Comparison of ENCODE assay signal across 10 cellular contexts in genomic region chr11:46537121-46537520, GRCh38. TPM values are rescaled to one million over a fixed set of nuclear protein-coding genes. Genes with fewer than 3 reads are reported as not detected.
A peak's percentile ranks its signal among the peaks of the same experiment; 100 is the strongest.
DNase-seq lines count a peak whose midpoint lies in the region; ATAC-seq, FAIRE-seq and TF ChIP-seq lines count a peak whose summit lies in the region.
"Had no signal": no experiment of that assay in that cellular context is flagged by ENCODE, and none has a peak within 500 bp of the region (broad histone marks: within the 10 kb centered on the region; RNA-seq: fewer than 3 reads in every experiment).

No MANE protein-coding gene starts in this region.

- FAIRE-seq in GM12878 (lab: Jason Lieb, UNC): no peak
- FAIRE-seq: colon had no signal

- POLR2A ChIA-PET in GM12878 (lab: Charles Lee): interaction anchor here (1.5 kb wide), 1 partner anchor 11 kb away, joined by 3 read pairs; no protein-coding TSS in a partner anchor

- CTCF ChIA-PET in GM12878 (lab: Yijun Ruan, JAX): interaction anchor here (0.8 to 5.3 kb wide), 9 partner anchors 11 to 148 kb away, joined by 3 to 39 read pairs (median 5); no protein-coding TSS in a partner anchor

- H3K14ac ChIP-seq in trophoblast cell (ENCODE audit: low read length): no peak overlapping the region

- H3K4me2 ChIP-seq in GM12878 (ENCODE audit: control insufficient read depth, insufficient read depth) (no peak overlapping the region), trophoblast cell (ENCODE audit: low read length) (no peak overlapping the region)

- H2AK5ac ChIP-seq in trophoblast cell (ENCODE audit: low read length): no peak overlapping the region

- H3K27ac ChIP-seq in GM12878 (ENCODE audit: control insufficient read depth, insufficient read depth) (no peak overlapping the region), trophoblast cell (ENCODE audit: low read depth, low read length) (no peak overlapping the region), heart right ventricle (no peak overlapping the region)

- H3K79me1 ChIP-seq in trophoblast cell (ENCODE audit: low read length): no peaks in the 10 kb centered on the region

- H3K4me1 Mint-ChIP-seq in stimulated activated naive B cell treated with anti-CD40 and anti-IgM and Interleukin-4, amounts not matched to agents 10 μg/mL and 1 μg/mL and 100 μg/mL, for 72 hours: peaks cover 16 to 21% of the 10 kb centered on the region in 2 donors

- H3K9me3 ChIP-seq in GM12878 (replicated peaks; ENCODE audit: control insufficient read depth, insufficient read depth, low read length) (no peaks in the 10 kb centered on the region), trophoblast cell (ENCODE audit: insufficient read depth, low read depth, low read length) (no peaks in the 10 kb centered on the region), heart right ventricle (no peaks in the 10 kb centered on the region)
- H3K9me3 ChIP-seq: Caco-2 had no signal

- no peak overlapping the region for H3K4ac ChIP-seq in trophoblast cell (ENCODE audit: low read depth, low read length)

- RAD21 ChIA-PET in GM12878 (lab: Charles Lee; ENCODE audit: unreplicated experiment): interaction anchor here (1.0 to 3.3 kb wide), 2 partner anchors 47 to 148 kb away, joined by 8 to 15 read pairs; no protein-coding TSS in a partner anchor

- H4K12ac ChIP-seq in trophoblast cell (ENCODE audit: low read depth, low read length): no peak overlapping the region

- H3K9me3 Mint-ChIP-seq in stimulated activated naive B cell treated with anti-CD40 and anti-IgM and Interleukin-4, amounts not matched to agents 10 μg/mL and 1 μg/mL and 100 μg/mL, for 72 hours: no peaks in the 10 kb centered on the region

- H3K27ac Mint-ChIP-seq in stimulated activated naive B cell treated with anti-CD40 and anti-IgM and Interleukin-4, amounts not matched to agents 10 μg/mL and 1 μg/mL and 100 μg/mL, for 72 hours: no peak overlapping the region

- TF ChIP-seq CTCF in GM12878 (IDR thresholded peaks at IDR 0.05 in 2 of 3, conservative IDR thresholded peaks at IDR 0.05 in 1 of 3; ENCODE audit: control insufficient read depth in 2 of 3, extremely low read depth in 1 of 3, insufficient read depth in 1 of 3, low read depth in 3 of 3, low read length in 3 of 3) (peak in 2 of 3 experiments; percentile 5 to 13; a peak in 1 of 6 replicates), heart right ventricle (IDR thresholded peaks at IDR 0.05) (no peak)

- H4K20me1 ChIP-seq in GM12878 (ENCODE audit: control insufficient read depth, insufficient read depth): peaks cover 4% of the 10 kb centered on the region; the same call in 1 of the 2 replicates

- SMC1A ChIA-PET in GM12878 (lab: Charles Lee; ENCODE audit: uncharacterized antibody, unreplicated experiment): interaction anchor here (1.1 to 5.0 kb wide), 6 partner anchors 14 to 100 kb away, joined by 3 to 27 read pairs (median 5); no protein-coding TSS in a partner anchor

- H3K27me3 ChIP-seq in GM12878 (replicated peaks in 1 of 2; ENCODE audit: control insufficient read depth in 2 of 2, insufficient read depth in 2 of 2, low read length in 1 of 2) (no peaks in the 10 kb centered on the region), trophoblast cell (ENCODE audit: insufficient read depth, low read length) (no peaks in the 10 kb centered on the region), heart right ventricle (no peaks in the 10 kb centered on the region)

- no peak overlapping the region for H4K8ac ChIP-seq in trophoblast cell (ENCODE audit: low read depth, low read length)

- H3K18ac ChIP-seq in trophoblast cell (ENCODE audit: low read length): no peak overlapping the region

- no peak overlapping the region for H2BK5ac ChIP-seq in trophoblast cell (ENCODE audit: low read depth, low read length, poor library complexity)

- H3K36me3 ChIP-seq in GM12878 (ENCODE audit: control insufficient read depth in 2 of 2, insufficient read depth in 2 of 2, low read length in 1 of 2): peaks cover 6 to 10% of the 10 kb centered on the region in 2 experiments
- peaks cover 6 to 10% of the 10 kb centered on the region in 2 experiments for H3K36me3 ChIP-seq in trophoblast cell (ENCODE audit: control insufficient read depth in 1 of 2, insufficient read depth in 2 of 2, low read length in 2 of 2)
- H3K36me3 ChIP-seq in heart right ventricle: peaks cover 0 to 35% (median 12%) of the 10 kb centered on the region in 9 donors

- no TSS peak for BruUV-seq in GM12878 (replicated peaks; lab: Mats Ljungman, UMichigan)

- no peak for TF ChIP-seq POLR2A in GM12878 (IDR thresholded peaks at IDR 0.05; ENCODE audit: low read depth, low read length)

- H4K91ac ChIP-seq in trophoblast cell (ENCODE audit: low read depth, low read length): no peak overlapping the region

- no peaks in the 10 kb centered on the region for H3K4me1 ChIP-seq in GM12878 (ENCODE audit: control insufficient read depth, insufficient read depth, low read length)
- H3K4me1 ChIP-seq in trophoblast cell (ENCODE audit: control insufficient read depth in 1 of 2, insufficient read depth in 2 of 2, low read length in 2 of 2): no peaks in the 10 kb centered on the region
- peaks cover 2 to 38% (median 12%) of the 10 kb centered on the region in 9 donors for H3K4me1 ChIP-seq in heart right ventricle

- 70% methylated on average over 2 of the region's 2 CpGs for WGBS in GM12878 (ENCODE audit: insufficient coverage, insufficient replicate concordance, low lambda C conversion rate, missing lambda C conversion rate)
- no CpG with 5 or more reads among the region's 2 CpGs for WGBS in trophoblast cell (ENCODE audit: extremely low coverage, insufficient coverage, insufficient read length)
- WGBS in heart right ventricle, 2 donors: 77 to 79% methylated on average over 2 of the region's 2 CpGs

- H3K79me2 ChIP-seq in GM12878 (ENCODE audit: control insufficient read depth, insufficient read depth, low read length) (peaks cover 21% of the 10 kb centered on the region), trophoblast cell (ENCODE audit: control insufficient read depth, insufficient read depth, low read length, poor library complexity) (no peaks in the 10 kb centered on the region)

- H3K27me3 Mint-ChIP-seq in stimulated activated naive B cell treated with anti-CD40 and anti-IgM and Interleukin-4, amounts not matched to agents 10 μg/mL and 1 μg/mL and 100 μg/mL, for 72 hours: no peaks in the 10 kb centered on the region

- in situ Hi-C loops in GM12878 (cut with MboI): loop anchor here (10.0 kb wide), 1 partner anchor 142 kb away; the partner anchor contains the start of gene CHRM4

- TF ChIP-seq EP300 in GM12878 (IDR thresholded peaks at IDR 0.05; ENCODE audit: borderline replicate concordance in 1 of 2, control insufficient read depth in 1 of 2, low read depth in 2 of 2, low read length in 2 of 2): no peak

- H3K9ac ChIP-seq in GM12878 (ENCODE audit: control insufficient read depth, insufficient read depth, low read length) (no peak overlapping the region), trophoblast cell (ENCODE audit: low read length) (no peak overlapping the region)

- H3K23ac ChIP-seq in trophoblast cell (ENCODE audit: low read length): no peak overlapping the region

- H3K4me3 ChIP-seq in GM12878: no peak overlapping the region
- H3K4me3 ChIP-seq in trophoblast cell (ENCODE audit: low read depth, low read length): no peak overlapping the region
- no peak overlapping the region for H3K4me3 ChIP-seq in heart right ventricle

- no peak for TF ChIP-seq RAD21 in GM12878 (IDR thresholded peaks at IDR 0.05; ENCODE audit: insufficient read depth, low read depth, low read length)

- DNase-seq in EH (ENCODE audit: low read depth) (peak; percentile 14), Kasumi-1 (lab: John Stamatoyannopoulos, UW) (peak; percentile 13 to 60), GM12878 (ENCODE audit: low read depth, low spot score) (no peak), kidney tubule cell (ENCODE audit: low spot score) (peak; percentile 18), trophoblast cell (no peak), heart right ventricle (no peak)
- DNase-seq in stimulated activated naive B cell treated with anti-CD40 and anti-IgM and Interleukin-4, amounts not matched to agents 10 μg/mL and 1 μg/mL and 100 μg/mL, for 72 hours: no peak
- no peak for DNase-seq in activated CD8-positive, alpha-beta memory T cell treated with anti-CD3 and anti-CD28 coated beads for 24 hours

- intact Hi-C loops in GM12878 (cut with micrococcal nuclease; ENCODE audit: unreplicated experiment): loop anchor here (1.0 to 10.0 kb wide), 2 partner anchors 148 to 292 kb away; no protein-coding TSS in a partner anchor
- intact Hi-C loops in heart right ventricle (cut with DNase I): loop anchor here in 7 of 10 donors (1.0 to 10.0 kb wide), 8 partner anchors 44 to 150 kb away; partner anchors contain the start of gene CHRM4 (in 2 of the 7)

- ATAC-seq in GM12878: peak; percentile 47; the same call in 2 of the 3 replicates
- ATAC-seq in stimulated activated naive B cell treated with anti-CD40 and anti-IgM and Interleukin-4, amounts not matched to agents 10 μg/mL and 1 μg/mL and 100 μg/mL, for 72 hours (replicated peaks): no peak
- ATAC-seq in heart right ventricle: no peak

- H3K36me3 Mint-ChIP-seq in stimulated activated naive B cell treated with anti-CD40 and anti-IgM and Interleukin-4, amounts not matched to agents 10 μg/mL and 1 μg/mL and 100 μg/mL, for 72 hours: peaks cover 19 to 21% of the 10 kb centered on the region in 2 donors

- H2AFZ ChIP-seq in GM12878 (ENCODE audit: control insufficient read depth, low read depth, low read length): no peak overlapping the region
- no peak overlapping the region for H2AFZ ChIP-seq in trophoblast cell (ENCODE audit: insufficient read depth, low read length, poor library complexity)

- H3K4me3 Mint-ChIP-seq in stimulated activated naive B cell treated with anti-CD40 and anti-IgM and Interleukin-4, amounts not matched to agents 10 μg/mL and 1 μg/mL and 100 μg/mL, for 72 hours: no peak overlapping the region

- no peak overlapping the region for H2BK120ac ChIP-seq in trophoblast cell (ENCODE audit: insufficient read depth, low read length, poor library complexity)

- H2BK12ac ChIP-seq in trophoblast cell (ENCODE audit: low read length): no peak overlapping the region

RNA-seq across cellular contexts. Expression of gene AMBRA1, which starts 56.7 kb away (rescaled TPM):
- total RNA-seq in GM12878 (2013; cell fraction: nucleolus; rRNA removed): 112 and 131 TPM in 2 replicates
- total RNA-seq in GM12878 (2014; rRNA removed): 22.1 and 23.1 TPM in 2 replicates
- 11.3 and 12.7 TPM in 2 replicates for total RNA-seq in GM12878 (2014; rRNA removed; fragmentation: Illumina TruSeq; extraction: Trizol)
- total RNA-seq in GM12878 (2021): 30.5 and 34.3 TPM in 2 replicates
- 5.0 TPM for polyA plus RNA-seq in GM12878 (2011; ENCODE audit: low read depth)
- 5.8 and 15.6 TPM in 2 replicates for polyA plus RNA-seq in GM12878 (2011; rRNA removed)
- polyA plus RNA-seq in GM12878 (2011; cell fraction: cytosol; rRNA removed): 11.4 and 13.4 TPM in 2 replicates
- polyA plus RNA-seq in GM12878 (2011; cell fraction: nucleus; rRNA removed): 24.8 and 32.3 TPM in 2 replicates
- polyA plus RNA-seq in GM12878 (2012): 11.2 and 12.7 TPM in 2 replicates
- polyA plus RNA-seq in GM12878 (2014; fragmentation: Illumina TruSeq; extraction: Trizol): 12.3 and 15.1 TPM in 2 replicates
- polyA plus RNA-seq in GM12878 (2014; fragmentation: Nextera tagmentation; extraction: Ambion mirVana): under 1 TPM; 0.57 to 0.58 TPM
- polyA plus RNA-seq in GM12878 (2014; rRNA removed): 14.7 and 15.6 TPM in 2 replicates
- 10 to 100 TPM; 12.4 to 12.5 TPM for polyA plus RNA-seq in GM12878 (2016; fragmentation: Nextera tagmentation; extraction: Ambion mirVana)
- 45.2 and 49.1 TPM in 2 replicates for polyA minus RNA-seq in GM12878 (2011; rRNA and poly(A)+ RNA removed)
- polyA minus RNA-seq in GM12878 (2011; cell fraction: cytosol; rRNA and poly(A)+ RNA removed): 12.5 and 17.4 TPM in 2 replicates
- polyA minus RNA-seq in GM12878 (2011; cell fraction: nucleus; rRNA and poly(A)+ RNA removed): 39.7 and 63.7 TPM in 2 replicates
- polyA plus RNA-seq in trophoblast cell (2013): 12.9 and 14.9 TPM in 2 replicates
- 10 to 100 TPM; 11.7 to 23.3 (median 17.1) TPM for total RNA-seq in heart right ventricle
- polyA plus RNA-seq in heart right ventricle: 1 to 10 TPM; 5.2 to 7.5 TPM

Comparison
In these comparisons a context has a peak if more than half of its experiments do, and no peak if none do; other contexts are left out.
1. DNase-seq: peak in EH (single experiment), Kasumi-1 (2 of 2) and kidney tubule cell (single experiment); none in GM12878 (single experiment), stimulated activated naive B cell treated with anti-CD40 and anti-IgM and Interleukin-4, amounts not matched to agents 10 μg/mL and 1 μg/mL and 100 μg/mL, for 72 hours (single experiment), trophoblast cell (0 of 2), activated CD8-positive, alpha-beta memory T cell treated with anti-CD3 and anti-CD28 coated beads for 24 hours (single experiment) and heart right ventricle (0 of 2).
2. CTCF ChIP-seq: peak in GM12878 (2 of 3); none in heart right ventricle (0 of 9).